Comparison of ENCODE assay signal across 15 cellular contexts in genomic region chr14:59374048-59374447, GRCh38.
"Had no signal": no experiment of that assay in that cellular context is flagged by ENCODE, and none has a peak within 500 bp of the region (broad histone marks: within the 10 kb centered on the region; RNA-seq: fewer than 3 reads in every experiment).

No MANE protein-coding gene starts in this region.

- H3K27me3 ChIP-seq: foreskin keratinocyte, pancreas, thyroid gland, uterus had no signal

- DNase-seq: activated CD4-positive, alpha-beta T cell treated with anti-CD3 and anti-CD28 coated beads, Interleukin-2, amount 50 U/mL, for 1 hour; activated CD8-positive, alpha-beta memory T cell treated with anti-CD3 and anti-CD28 coated beads for 24 hours; activated naive CD4-positive, alpha-beta T cell treated with Interleukin-2 at 50 U/mL for 16 hours; anterior cingulate cortex; cortex of kidney; effector CD8-positive, alpha-beta T cell; foreskin keratinocyte; kidney glomerular epithelial cell; lower lobe of right lung; pancreas; stimulated activated CD4-positive, alpha-beta T cell treated with anti-CD3 and anti-CD28 coated beads, Interleukin-15, amount 100 ng/mL, for 24 hours; stimulated activated CD4-positive, alpha-beta T cell treated with anti-CD3 and anti-CD28 coated beads, Interleukin-4, amount 100 ng/mL, for 1 hour; stimulated activated naive B cell treated with anti-CD40 and anti-IgM and Interleukin-4, amounts not matched to agents 10 μg/mL and 1 μg/mL and 100 μg/mL, for 72 hours; thyroid gland; uterus had no signal

- H3K36me3 ChIP-seq: pancreas, thyroid gland, uterus had no signal

- H3K4me3 ChIP-seq: lower lobe of right lung, pancreas, thyroid gland, uterus had no signal

- ATAC-seq: foreskin keratinocyte; lower lobe of right lung; stimulated activated naive B cell treated with anti-CD40 and anti-IgM and Interleukin-4, amounts not matched to agents 10 μg/mL and 1 μg/mL and 100 μg/mL, for 72 hours had no signal

- H3K4me1 ChIP-seq: foreskin keratinocyte had no signal

- H3K27ac ChIP-seq: foreskin keratinocyte, lower lobe of right lung, pancreas, thyroid gland had no signal
